In the genomic region with DNA sequence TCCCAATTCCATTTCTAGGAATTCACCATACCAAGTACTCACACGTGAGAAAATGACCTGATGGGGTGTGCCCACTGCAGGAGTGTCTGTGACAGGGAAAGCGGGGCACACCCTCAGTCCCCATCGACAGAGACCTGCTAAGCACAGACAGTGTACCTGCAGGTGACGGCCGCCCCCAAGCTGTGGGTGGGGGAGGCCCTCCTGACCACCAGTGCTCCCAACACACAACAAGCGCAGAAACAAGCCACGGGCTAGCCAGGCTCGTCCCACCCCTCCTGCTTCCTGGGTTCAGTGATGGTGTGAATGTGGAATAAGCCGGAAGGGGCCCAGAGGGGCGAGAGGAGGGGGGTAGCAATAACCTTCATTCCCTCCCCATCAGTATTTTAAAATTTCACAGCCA, we compare ENCODE assay signal across 22 cellular contexts. TPM values are rescaled to one million over a fixed set of nuclear protein-coding genes. Genes with fewer than 3 reads are reported as not detected.
DNase-seq lines count a peak whose midpoint lies in the region; ATAC-seq, FAIRE-seq and TF ChIP-seq lines count a peak whose summit lies in the region.
"Had no signal": no experiment of that assay in that cellular context is flagged by ENCODE, and none has a peak within 500 bp of the region (broad histone marks: within the 10 kb centered on the region; RNA-seq: fewer than 3 reads in every experiment).

No MANE protein-coding gene starts in this region.

- H3K27ac ChIP-seq in colonic mucosa (no peak overlapping the region), lower lobe of right lung (peak overlapping the region; percentile 63), thyroid gland (peak overlapping the region; percentile 90 to 99 (median 98))
- H3K27ac ChIP-seq: BLaER1 treated with 17β-estradiol and CSF1 and Interleukin-3, amounts not matched to agents 10 nM and 100 nM; SJSA1 had no signal

- TF ChIP-seq POLR2A in thyroid gland (IDR thresholded peaks at IDR 0.05) = no peak

- intact Hi-C loops in colonic mucosa (cut with DNase I) (no loop called here), lower lobe of right lung (cut with DNase I) (no loop called here), thyroid gland (cut with DNase I) (no loop called here)

- H3K4me3 Mint-ChIP-seq in WTC11 = no peak overlapping the region
- H3K4me3 Mint-ChIP-seq: activated T-cell treated with anti-CD3 and anti-CD28 coated beads, Interleukin-2, amount 50 U/mL, for 4 hours; stimulated activated naive CD8-positive, alpha-beta T cell treated with anti-CD3 and anti-CD28 coated beads, Interleukin-15, amount 100 ng/mL, for 72 hours; T-cell had no signal

- no peaks in the 10 kb centered on the region for H3K27me3 ChIP-seq in colonic mucosa
- no peaks in the 10 kb centered on the region for H3K27me3 ChIP-seq in lower lobe of right lung (ENCODE audit: low read depth)
- no peaks in the 10 kb centered on the region for H3K27me3 ChIP-seq in thyroid gland
- H3K27me3 ChIP-seq: gastroesophageal sphincter, SJSA1, tibial nerve had no signal

- peaks cover 24% of the 10 kb centered on the region for H3K4me1 Mint-ChIP-seq in WTC11

- no peak for FAIRE-seq in urothelium cell line (lab: Jason Lieb, UNC)

- TF ChIP-seq CTCF in WTC11 (IDR thresholded peaks at IDR 0.05) (no peak), colonic mucosa (IDR thresholded peaks at IDR 0.05) (no peak), lower lobe of right lung (IDR thresholded peaks at IDR 0.05) (no peak), thyroid gland (IDR thresholded peaks at IDR 0.05) (no peak)

- CTCF ChIA-PET in WTC11 (lab: Charles Lee) = interaction anchor here (0.9 to 1.9 kb wide), 15 partner anchors 10 to 175 kb away, joined by 3 to 26 read pairs (median 5); no protein-coding TSS in a partner anchor

- DNase-seq in WTC11 (ENCODE audit: low spot score) (no peak), colonic mucosa (no peak), lower lobe of right lung (no peak), thyroid gland (peak in 1 of 2 donors; percentile 12), urothelium cell line (ENCODE audit: low spot score) (no peak), UCSD-AML1 (lab: John Stamatoyannopoulos, UW; ENCODE audit: unreplicated experiment) (no peak)
- DNase-seq: activated naive CD4-positive, alpha-beta T cell; activated T-cell treated with anti-CD3 and anti-CD28 coated beads, Interleukin-2, amount 50 U/mL, for 4 hours; IMR-90; NCI-H446 treated with DMSO at 0.1 percent for 48 hours; stimulated activated CD4-positive, alpha-beta T cell treated with anti-CD3 and anti-CD28 coated beads, Interleukin-12 subunit alpha, Interleukin-12 subunit beta, amount 100 ng/mL, for 4 hours; stimulated activated CD4-positive, alpha-beta T cell treated with anti-CD3 and anti-CD28 coated beads, Interleukin-2, amount 100 ng/mL, for 48 hours; stimulated activated naive CD8-positive, alpha-beta T cell treated with anti-CD3 and anti-CD28 coated beads, Interleukin-15, amount 100 ng/mL, for 72 hours had no signal

- H3K27ac Mint-ChIP-seq in WTC11 = peak overlapping the region; percentile 32; the same call in 1 of the 2 replicates

- no peaks in the 10 kb centered on the region for H3K27me3 Mint-ChIP-seq in WTC11 (ENCODE audit: low read depth)
- H3K27me3 Mint-ChIP-seq: brain; progenitor cell of endocrine pancreas; stimulated activated naive CD8-positive, alpha-beta T cell treated with anti-CD3 and anti-CD28 coated beads, Interleukin-15, amount 100 ng/mL, for 72 hours; T-cell had no signal

- no peaks in the 10 kb centered on the region for H3K9me3 ChIP-seq in colonic mucosa
- no peaks in the 10 kb centered on the region for H3K9me3 ChIP-seq in lower lobe of right lung
- H3K9me3 ChIP-seq in thyroid gland = no peaks in the 10 kb centered on the region
- H3K9me3 ChIP-seq: BLaER1 treated with 17β-estradiol and CSF1 and Interleukin-3, amounts not matched to agents 10 nM and 100 nM; gastroesophageal sphincter; SJSA1; tibial nerve had no signal

- H3K36me3 ChIP-seq in colonic mucosa (peaks cover 4% of the 10 kb centered on the region), lower lobe of right lung (peaks cover 35% of the 10 kb centered on the region), thyroid gland (no peaks in the 10 kb centered on the region)

- 70 to 73% methylated on average over 10 of the region's 10 CpGs for WGBS in thyroid gland, 2 donors

- no peaks in the 10 kb centered on the region for H3K9me3 Mint-ChIP-seq in WTC11
- H3K9me3 Mint-ChIP-seq: activated T-cell treated with anti-CD3 and anti-CD28 coated beads, Interleukin-2, amount 50 U/mL, for 4 hours; stimulated activated naive CD8-positive, alpha-beta T cell treated with anti-CD3 and anti-CD28 coated beads, Interleukin-15, amount 100 ng/mL, for 72 hours; T-cell had no signal

- peaks cover 27% of the 10 kb centered on the region for H3K4me1 ChIP-seq in colonic mucosa
- H3K4me1 ChIP-seq in lower lobe of right lung = peaks cover 67% of the 10 kb centered on the region
- H3K4me1 ChIP-seq in thyroid gland = peaks cover 73 to 87% of the 10 kb centered on the region in 2 donors

- POLR2A ChIA-PET in WTC11 (lab: Charles Lee) = interaction anchor here (1.0 kb wide), 1 partner anchor 115 kb away, joined by 3 read pairs; no protein-coding TSS in a partner anchor

- H3K4me3 ChIP-seq in colonic mucosa (no peak overlapping the region), lower lobe of right lung (no peak overlapping the region), thyroid gland (replicated peaks in 1 of 3) (no peak overlapping the region)
- H3K4me3 ChIP-seq: BLaER1 treated with 17β-estradiol and CSF1 and Interleukin-3, amounts not matched to agents 10 nM and 100 nM; gastroesophageal sphincter; SJSA1; tibial nerve had no signal

- peak overlapping the region; percentile 14 to 62 for H3K9ac ChIP-seq in colonic mucosa (ENCODE audit: low read depth in 2 of 2, low read length in 2 of 2)
- H3K9ac ChIP-seq: BLaER1 treated with 17β-estradiol and CSF1 and Interleukin-3, amounts not matched to agents 10 nM and 100 nM had no signal

- peaks cover 29% of the 10 kb centered on the region; the same call in 1 of the 2 replicates for H3K36me3 Mint-ChIP-seq in WTC11

- ATAC-seq in WTC11 (no peak), lower lobe of right lung (no peak), GM21447 (IDR thresholded peaks at IDR 0.05; ENCODE audit: unreplicated experiment) (no peak)
- ATAC-seq: activated T-cell treated with anti-CD3 and anti-CD28 coated beads, Interleukin-2, amount 50 U/mL, for 4 hours; gastroesophageal sphincter; sciatic nerve; stimulated activated naive CD8-positive, alpha-beta T cell treated with anti-CD3 and anti-CD28 coated beads, Interleukin-15, amount 100 ng/mL, for 72 hours; T-cell had no signal

TF ChIP-seq in WTC11, 78 proteins besides CTCF, POLR2A, EP300 and RAD21 (continues in another document):
- TF ChIP-seq NFYB (CRISPR knock-in tag; conservative IDR thresholded peaks at IDR 0.05; ENCODE audit: low read depth) (no peak), ZNF671 (CRISPR knock-in tag; IDR thresholded peaks at IDR 0.05) (no peak), CBFB (CRISPR knock-in tag; IDR thresholded peaks at IDR 0.05; ENCODE audit: low read depth) (no peak), CREM (CRISPR knock-in tag; IDR thresholded peaks at IDR 0.05) (no peak)
- TF ChIP-seq, protein P1, sequence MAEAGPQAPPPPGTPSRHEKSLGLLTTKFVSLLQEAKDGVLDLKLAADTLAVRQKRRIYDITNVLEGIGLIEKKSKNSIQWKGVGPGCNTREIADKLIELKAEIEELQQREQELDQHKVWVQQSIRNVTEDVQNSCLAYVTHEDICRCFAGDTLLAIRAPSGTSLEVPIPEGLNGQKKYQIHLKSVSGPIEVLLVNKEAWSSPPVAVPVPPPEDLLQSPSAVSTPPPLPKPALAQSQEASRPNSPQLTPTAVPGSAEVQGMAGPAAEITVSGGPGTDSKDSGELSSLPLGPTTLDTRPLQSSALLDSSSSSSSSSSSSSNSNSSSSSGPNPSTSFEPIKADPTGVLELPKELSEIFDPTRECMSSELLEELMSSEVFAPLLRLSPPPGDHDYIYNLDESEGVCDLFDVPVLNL (CRISPR knock-in tag; IDR thresholded peaks at IDR 0.05; ENCODE audit: borderline replicate concordance, low read depth) = no peak
- TF ChIP-seq, protein P2, sequence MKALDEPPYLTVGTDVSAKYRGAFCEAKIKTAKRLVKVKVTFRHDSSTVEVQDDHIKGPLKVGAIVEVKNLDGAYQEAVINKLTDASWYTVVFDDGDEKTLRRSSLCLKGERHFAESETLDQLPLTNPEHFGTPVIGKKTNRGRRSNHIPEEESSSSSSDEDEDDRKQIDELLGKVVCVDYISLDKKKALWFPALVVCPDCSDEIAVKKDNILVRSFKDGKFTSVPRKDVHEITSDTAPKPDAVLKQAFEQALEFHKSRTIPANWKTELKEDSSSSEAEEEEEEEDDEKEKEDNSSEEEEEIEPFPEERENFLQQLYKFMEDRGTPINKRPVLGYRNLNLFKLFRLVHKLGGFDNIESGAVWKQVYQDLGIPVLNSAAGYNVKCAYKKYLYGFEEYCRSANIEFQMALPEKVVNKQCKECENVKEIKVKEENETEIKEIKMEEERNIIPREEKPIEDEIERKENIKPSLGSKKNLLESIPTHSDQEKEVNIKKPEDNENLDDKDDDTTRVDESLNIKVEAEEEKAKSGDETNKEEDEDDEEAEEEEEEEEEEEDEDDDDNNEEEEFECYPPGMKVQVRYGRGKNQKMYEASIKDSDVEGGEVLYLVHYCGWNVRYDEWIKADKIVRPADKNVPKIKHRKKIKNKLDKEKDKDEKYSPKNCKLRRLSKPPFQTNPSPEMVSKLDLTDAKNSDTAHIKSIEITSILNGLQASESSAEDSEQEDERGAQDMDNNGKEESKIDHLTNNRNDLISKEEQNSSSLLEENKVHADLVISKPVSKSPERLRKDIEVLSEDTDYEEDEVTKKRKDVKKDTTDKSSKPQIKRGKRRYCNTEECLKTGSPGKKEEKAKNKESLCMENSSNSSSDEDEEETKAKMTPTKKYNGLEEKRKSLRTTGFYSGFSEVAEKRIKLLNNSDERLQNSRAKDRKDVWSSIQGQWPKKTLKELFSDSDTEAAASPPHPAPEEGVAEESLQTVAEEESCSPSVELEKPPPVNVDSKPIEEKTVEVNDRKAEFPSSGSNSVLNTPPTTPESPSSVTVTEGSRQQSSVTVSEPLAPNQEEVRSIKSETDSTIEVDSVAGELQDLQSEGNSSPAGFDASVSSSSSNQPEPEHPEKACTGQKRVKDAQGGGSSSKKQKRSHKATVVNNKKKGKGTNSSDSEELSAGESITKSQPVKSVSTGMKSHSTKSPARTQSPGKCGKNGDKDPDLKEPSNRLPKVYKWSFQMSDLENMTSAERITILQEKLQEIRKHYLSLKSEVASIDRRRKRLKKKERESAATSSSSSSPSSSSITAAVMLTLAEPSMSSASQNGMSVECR (CRISPR knock-in tag; IDR thresholded peaks at IDR 0.05; ENCODE audit: borderline replicate concordance) = no peak

RNA-seq across cellular contexts. Expression of a gene that starts 31.9 kb away (rescaled TPM):
- total RNA-seq in WTC11 (2021) = 30.6 to 33.8 TPM (median 30.9 TPM) in 3 replicates
- total RNA-seq in colonic mucosa = 10 to 100 TPM; 24.5 to 24.6 TPM
- total RNA-seq in lower lobe of right lung = 23.9 TPM
- total RNA-seq in thyroid gland = 10 to 100 TPM; 23.0 to 70.0 (median 27.6) TPM
